Comparison of ENCODE assay signal across 12 cellular contexts in the genomic region with DNA sequence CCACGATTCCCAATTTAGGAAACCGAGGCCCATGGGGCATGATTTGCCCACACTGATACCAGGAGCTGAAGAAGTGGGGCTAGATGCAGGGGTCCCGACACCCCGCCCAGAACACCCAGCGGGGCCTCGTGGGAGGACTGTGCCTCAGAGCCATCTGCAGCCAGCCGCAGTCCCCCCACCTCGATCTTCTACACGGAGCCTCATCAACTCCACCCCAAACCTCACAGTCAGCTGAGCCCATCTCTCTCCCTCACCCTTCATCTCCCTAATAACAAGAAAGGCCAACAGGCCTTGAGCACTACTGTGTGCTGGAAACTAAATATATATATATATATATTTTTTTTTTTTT. TPM values are rescaled to one million over a fixed set of nuclear protein-coding genes. Genes with fewer than 3 reads are reported as not detected.
DNase-seq lines count a peak whose midpoint lies in the region; ATAC-seq and TF ChIP-seq lines count a peak whose summit lies in the region.
"Had no signal": no experiment of that assay in that cellular context is flagged by ENCODE, and none has a peak within 500 bp of the region (broad histone marks: within the 10 kb centered on the region; RNA-seq: fewer than 3 reads in every experiment).

No MANE protein-coding gene starts in this region.

- no peak overlapping the region for H3K4me3 Mint-ChIP-seq in activated T-helper 1 cell treated with anti-CD3 and anti-CD28 coated beads, Interleukin-12 subunit alpha, Interleukin-12 subunit beta, Interleukin-2, Interleukin-4 antibody, amounts not matched to agents 30 ng/mL and 10 ng/mL and 1 ng/mL, durations not matched to agents 14 hours and 24 hours and 36 hours

- TF ChIP-seq CTCF in vagina (IDR thresholded peaks at IDR 0.05): no peak

- no peak overlapping the region for H3K4me3 ChIP-seq in BLaER1 treated with 17β-estradiol and CSF1 and Interleukin-3, amounts not matched to agents 10 nM and 100 nM
- no peak overlapping the region for H3K4me3 ChIP-seq in vagina

- H3K36me3 ChIP-seq in BLaER1 treated with 17β-estradiol and CSF1 and Interleukin-3, amounts not matched to agents 10 nM and 100 nM: peaks cover 0 to 7% (median 0%) of the 10 kb centered on the region in 11 experiments; a peak in 2 of 22 replicates
- H3K36me3 ChIP-seq in vagina: no peaks in the 10 kb centered on the region

- peak overlapping the region in 6 of 11 experiments; percentile 8 to 59 (median 31); a peak in 6 of 22 replicates for H3K9ac ChIP-seq in BLaER1 treated with 17β-estradiol and CSF1 and Interleukin-3, amounts not matched to agents 10 nM and 100 nM

- no peak for TF ChIP-seq POLR2A in vagina (IDR thresholded peaks at IDR 0.05)

- no peaks in the 10 kb centered on the region for H3K27me3 ChIP-seq in BLaER1 treated with 17β-estradiol and CSF1 and Interleukin-3, amounts not matched to agents 10 nM and 100 nM
- no peaks in the 10 kb centered on the region for H3K27me3 ChIP-seq in vagina

- H3K27me3 Mint-ChIP-seq in activated T-helper 1 cell treated with anti-CD3 and anti-CD28 coated beads, Interleukin-12 subunit alpha, Interleukin-12 subunit beta, Interleukin-2, Interleukin-4 antibody, amounts not matched to agents 30 ng/mL and 10 ng/mL and 1 ng/mL, durations not matched to agents 14 hours and 24 hours and 36 hours (ENCODE audit: insufficient read depth): no peaks in the 10 kb centered on the region

- peaks cover 51 to 77% (median 68%) of the 10 kb centered on the region in 10 experiments for H3K4me1 ChIP-seq in BLaER1 treated with 17β-estradiol and CSF1 and Interleukin-3, amounts not matched to agents 10 nM and 100 nM
- H3K4me1 ChIP-seq in vagina: peaks cover 10% of the 10 kb centered on the region

- peak overlapping the region; percentile 9 for H3K27ac Mint-ChIP-seq in activated T-helper 1 cell treated with anti-CD3 and anti-CD28 coated beads, Interleukin-12 subunit alpha, Interleukin-12 subunit beta, Interleukin-2, Interleukin-4 antibody, amounts not matched to agents 30 ng/mL and 10 ng/mL and 1 ng/mL, durations not matched to agents 14 hours and 24 hours and 36 hours

- ATAC-seq in GM18873 (IDR thresholded peaks at IDR 0.05; ENCODE audit: low FRiP score, unreplicated experiment): peak; percentile 14
- ATAC-seq in HG02852 (IDR thresholded peaks at IDR 0.05; ENCODE audit: unreplicated experiment): peak; percentile 32

- H3K4me2 ChIP-seq in BLaER1 treated with 17β-estradiol and CSF1 and Interleukin-3, amounts not matched to agents 10 nM and 100 nM: peak overlapping the region; percentile 28 to 75 (median 65); a peak in 19 of 22 replicates

- H3K36me3 Mint-ChIP-seq in activated T-helper 1 cell treated with anti-CD3 and anti-CD28 coated beads, Interleukin-12 subunit alpha, Interleukin-12 subunit beta, Interleukin-2, Interleukin-4 antibody, amounts not matched to agents 30 ng/mL and 10 ng/mL and 1 ng/mL, durations not matched to agents 14 hours and 24 hours and 36 hours (ENCODE audit: low read depth): peaks cover 3% of the 10 kb centered on the region

- H3K9me3 Mint-ChIP-seq in activated T-helper 1 cell treated with anti-CD3 and anti-CD28 coated beads, Interleukin-12 subunit alpha, Interleukin-12 subunit beta, Interleukin-2, Interleukin-4 antibody, amounts not matched to agents 30 ng/mL and 10 ng/mL and 1 ng/mL, durations not matched to agents 14 hours and 24 hours and 36 hours: no peaks in the 10 kb centered on the region

- H3K27ac ChIP-seq in BLaER1 treated with 17β-estradiol and CSF1 and Interleukin-3, amounts not matched to agents 10 nM and 100 nM: peak overlapping the region in 8 of 11 experiments; percentile 31 to 71 (median 64); a peak in 15 of 22 replicates
- no peak overlapping the region for H3K27ac ChIP-seq in vagina

- peaks cover 0 to 5% (median 0%) of the 10 kb centered on the region in 11 experiments; a peak in 1 of 22 replicates for H4K20me1 ChIP-seq in BLaER1 treated with 17β-estradiol and CSF1 and Interleukin-3, amounts not matched to agents 10 nM and 100 nM

- intact Hi-C loops in activated T-helper 1 cell treated with anti-CD3 and anti-CD28 coated beads, Interleukin-12 subunit alpha, Interleukin-12 subunit beta, Interleukin-2, Interleukin-4 antibody, amounts not matched to agents 30 ng/mL and 10 ng/mL and 1 ng/mL, durations not matched to agents 14 hours and 24 hours and 36 hours (cut with micrococcal nuclease): loop anchor here (1.0 kb wide), 1 partner anchor 33 kb away; no protein-coding TSS in a partner anchor
- intact Hi-C loops in vagina (cut with DNase I): no loop called here

- no peak for DNase-seq in activated T-helper 1 cell treated with anti-CD3 and anti-CD28 coated beads, Interleukin-12 subunit alpha, Interleukin-12 subunit beta, Interleukin-2, Interleukin-4 antibody, amounts not matched to agents 30 ng/mL and 10 ng/mL and 1 ng/mL, durations not matched to agents 14 hours and 24 hours and 36 hours (ENCODE audit: low spot score)
- DNase-seq in SW480 (ENCODE audit: low spot score) (no peak), vagina (ENCODE audit: extremely low spot score in 2 of 2) (no peak), NCI-H2107 (lab: John Stamatoyannopoulos, UW) (no peak)
- no peak for DNase-seq in stimulated activated CD4-positive, alpha-beta T cell treated with anti-CD3 and anti-CD28 coated beads, Interleukin-1b, Interleukin-23, amount 100 ng/mL, for 48 hours
- DNase-seq: COR-L47, foreskin melanocyte, Kasumi-1, NCI-H510A treated with DMSO at 0.1 percent for 48 hours had no signal

- peaks cover 27% of the 10 kb centered on the region for H3K4me1 Mint-ChIP-seq in activated T-helper 1 cell treated with anti-CD3 and anti-CD28 coated beads, Interleukin-12 subunit alpha, Interleukin-12 subunit beta, Interleukin-2, Interleukin-4 antibody, amounts not matched to agents 30 ng/mL and 10 ng/mL and 1 ng/mL, durations not matched to agents 14 hours and 24 hours and 36 hours (ENCODE audit: low read depth)

- H3K9me3 ChIP-seq in BLaER1 treated with 17β-estradiol and CSF1 and Interleukin-3, amounts not matched to agents 10 nM and 100 nM (replicated peaks in 1 of 11): no peaks in the 10 kb centered on the region
- H3K9me3 ChIP-seq in vagina: no peaks in the 10 kb centered on the region

RNA-seq across cellular contexts. Expression of gene ITGAE, which starts 4.2 kb away (rescaled TPM):
- 31.8 and 35.0 TPM in 2 replicates for total RNA-seq in activated T-helper 1 cell treated with anti-CD3 and anti-CD28 coated beads, Interleukin-12 subunit alpha, Interleukin-12 subunit beta, Interleukin-2, Interleukin-4 antibody, amounts not matched to agents 30 ng/mL and 10 ng/mL and 1 ng/mL, durations not matched to agents 14 hours and 24 hours and 36 hours
- total RNA-seq in vagina: 30.9 TPM

RNA-seq across cellular contexts. Expression of gene NCBP3, which starts 49.2 kb away (rescaled TPM):
- 54.2 and 56.0 TPM in 2 replicates for total RNA-seq in activated T-helper 1 cell treated with anti-CD3 and anti-CD28 coated beads, Interleukin-12 subunit alpha, Interleukin-12 subunit beta, Interleukin-2, Interleukin-4 antibody, amounts not matched to agents 30 ng/mL and 10 ng/mL and 1 ng/mL, durations not matched to agents 14 hours and 24 hours and 36 hours
- total RNA-seq in vagina: 20.6 TPM
